In the genomic region with DNA sequence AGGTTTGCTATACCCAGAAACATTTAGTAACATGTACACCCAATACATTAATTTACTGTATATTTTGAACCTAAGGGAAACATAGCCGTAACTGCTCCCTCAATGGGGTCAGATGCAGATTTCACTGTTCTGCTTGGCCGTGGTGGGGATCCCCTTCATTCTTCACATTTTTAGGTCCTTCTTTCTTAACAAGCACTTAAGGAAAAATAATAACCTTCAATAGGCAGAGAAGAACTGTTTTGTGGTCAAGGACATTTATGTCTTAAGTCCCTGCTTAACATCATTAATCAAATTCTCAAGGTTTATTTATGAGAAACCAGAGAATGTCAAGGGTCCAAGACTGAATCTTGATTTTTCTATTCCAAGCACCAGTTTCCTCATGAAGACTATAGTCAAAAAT, we compare ENCODE assay signal across 33 cellular contexts.
"Had no signal": no experiment of that assay in that cellular context is flagged by ENCODE, and none has a peak within 500 bp of the region (broad histone marks: within the 10 kb centered on the region; RNA-seq: fewer than 3 reads in every experiment).

No MANE protein-coding gene starts in this region.

- H3K27me3 ChIP-seq: MG63, Peyer's patch had no signal

- H3K9ac ChIP-seq: KMS-11 had no signal

- H3K27ac ChIP-seq: KMS-11, Peyer's patch, VCaP had no signal

- H3K4me1 Mint-ChIP-seq: activated naive CD4-positive, alpha-beta T cell treated with anti-CD3 and anti-CD28 coated beads, Interleukin-2, amount 10 ng/mL, durations not matched to agents 7 days and 5 days had no signal

- H3K27me3 Mint-ChIP-seq: activated B cell treated with CpG ODN at 0.5 μM for 24 hours; activated CD4-positive, alpha-beta memory T cell treated with anti-CD3 and anti-CD28 coated beads for 36 hours; activated naive CD4-positive, alpha-beta T cell treated with anti-CD3 and anti-CD28 coated beads, Interleukin-2, amount 10 ng/mL, durations not matched to agents 7 days and 5 days; activated naive CD8-positive, alpha-beta T cell; activated naive CD8-positive, alpha-beta T cell treated with anti-CD3 and anti-CD28 coated beads, Interleukin-2, amount 50 U/mL, for 24 hours had no signal

- H3K27ac Mint-ChIP-seq: activated B cell treated with CpG ODN at 0.5 μM for 24 hours; activated CD4-positive, alpha-beta memory T cell treated with anti-CD3 and anti-CD28 coated beads for 36 hours; activated naive CD4-positive, alpha-beta T cell treated with anti-CD3 and anti-CD28 coated beads, Interleukin-2, amount 10 ng/mL, durations not matched to agents 7 days and 5 days; activated naive CD8-positive, alpha-beta T cell; activated naive CD8-positive, alpha-beta T cell treated with anti-CD3 and anti-CD28 coated beads, Interleukin-2, amount 50 U/mL, for 24 hours had no signal

- H3K9me3 Mint-ChIP-seq: activated B cell treated with CpG ODN at 0.5 μM for 24 hours had no signal

- H3K36me3 ChIP-seq: MG63, Peyer's patch had no signal

- H3K4me1 ChIP-seq: Peyer's patch had no signal

- H3K4me3 ChIP-seq: MG63, Peyer's patch had no signal

- DNase-seq: activated B cell treated with CpG ODN at 0.5 μM for 24 hours; activated CD4-positive, alpha-beta memory T cell treated with anti-CD3 and anti-CD28 coated beads for 36 hours; activated CD4-positive, alpha-beta T cell treated with anti-CD3 and anti-CD28 coated beads for 4 hours; activated CD4-positive, alpha-beta T cell treated with anti-CD3 and anti-CD28 coated beads, Interleukin-2, amount 50 U/mL, for 1 hour; activated CD4-positive, CD25-positive, alpha-beta regulatory T cell treated with anti-CD3 and anti-CD28 coated beads, Interleukin-2, amount 50 U/mL, for 72 hours; activated CD8-positive, alpha-beta memory T cell treated with anti-CD3 and anti-CD28 coated beads, Interleukin-2, amount 50 U/mL, for 48 hours; activated effector memory CD4-positive, alpha-beta T cell treated with Interleukin-2 at 50 U/mL for 16 hours; activated naive CD4-positive, alpha-beta T cell treated with anti-CD3 and anti-CD28 coated beads, Interleukin-2, amount 10 ng/mL, durations not matched to agents 7 days and 5 days; activated naive CD8-positive, alpha-beta T cell treated with anti-CD3 and anti-CD28 coated beads, Interleukin-2, amount 50 U/mL, for 24 hours; activated T-cell treated with anti-CD3 and anti-CD28 coated beads, Interleukin-2, amount 50 U/mL, for 48 hours; anterior cingulate cortex; MG63; NCI-H1048; NCI-H1105 treated with DMSO at 0.1 percent for 48 hours; NCI-H1436; NCI-H1694; NCI-H1930; NCI-H2081 treated with DMSO at 0.1 percent for 48 hours; NCI-H226; NCI-H446 treated with DMSO at 0.1 percent for 48 hours; NCI-H524; NCI-H69; NCI-H82; Peyer's patch; RPMI8226; SIG-M5; SW 1271; T-helper 1 cell; T-helper 2 cell; T-helper 9 cell had no signal

- H3K36me3 Mint-ChIP-seq: activated CD4-positive, alpha-beta memory T cell treated with anti-CD3 and anti-CD28 coated beads for 36 hours; activated naive CD4-positive, alpha-beta T cell treated with anti-CD3 and anti-CD28 coated beads, Interleukin-2, amount 10 ng/mL, durations not matched to agents 7 days and 5 days; activated naive CD8-positive, alpha-beta T cell had no signal

- H3K4me2 ChIP-seq: KMS-11 had no signal

- H3K4me3 Mint-ChIP-seq: activated B cell treated with CpG ODN at 0.5 μM for 24 hours; activated CD4-positive, alpha-beta memory T cell treated with anti-CD3 and anti-CD28 coated beads for 36 hours; activated naive CD4-positive, alpha-beta T cell treated with anti-CD3 and anti-CD28 coated beads, Interleukin-2, amount 10 ng/mL, durations not matched to agents 7 days and 5 days; activated naive CD8-positive, alpha-beta T cell; activated naive CD8-positive, alpha-beta T cell treated with anti-CD3 and anti-CD28 coated beads, Interleukin-2, amount 50 U/mL, for 24 hours had no signal

- H3K9me3 ChIP-seq: Peyer's patch had no signal
